ENCODE assay signal across 8 cellular contexts in the genomic region with DNA sequence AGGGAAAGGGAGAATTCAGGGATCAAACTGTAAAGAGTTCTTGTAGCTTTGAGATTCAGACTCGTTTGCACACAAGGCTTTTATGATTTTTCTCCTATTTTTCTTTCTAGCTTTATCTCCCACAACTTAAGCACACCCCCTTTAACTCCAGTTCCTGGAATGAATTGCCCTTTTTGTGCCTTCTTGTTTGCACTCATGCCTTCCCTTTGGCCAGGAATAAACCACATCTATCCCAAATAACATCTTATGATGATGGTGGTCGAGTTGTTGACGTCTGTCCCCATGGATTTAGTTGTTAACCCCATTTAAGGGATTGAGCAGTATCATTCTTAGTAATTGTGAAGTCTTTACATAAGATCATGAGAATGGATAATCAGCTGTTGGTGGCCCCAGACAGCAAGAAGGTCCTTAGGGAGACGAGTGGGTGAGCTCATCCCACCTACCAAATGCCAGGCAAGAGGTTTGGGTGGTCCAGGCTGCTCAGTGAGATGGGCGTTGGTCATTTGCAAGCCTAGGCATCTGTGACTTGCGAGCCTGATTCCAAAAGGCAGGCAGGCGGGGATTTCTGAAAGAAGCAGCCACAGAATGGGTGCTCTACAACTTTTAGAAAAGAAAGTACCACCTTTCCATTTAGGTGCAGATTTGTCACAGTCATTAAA. TPM values are rescaled to one million over a fixed set of nuclear protein-coding genes. Genes with fewer than 3 reads are reported as not detected.
DNase-seq lines count a peak whose midpoint lies in the region; ATAC-seq and TF ChIP-seq lines count a peak whose summit lies in the region.

No MANE protein-coding gene starts in this region.

- WGBS in GM23248 (ENCODE audit: low coverage in 1 of 2, low lambda C conversion rate in 2 of 2, missing lambda C conversion rate in 2 of 2), 2 experiments, result 22 to 35% methylated on average over 7 of the region's 7 CpGs
- 60% methylated on average over 7 of the region's 7 CpGs for WGBS in smooth muscle cell (ENCODE audit: low lambda C conversion rate)

- in situ Hi-C loops in GM23248 (cut with MboI), result no loop called here

- no peak for TF ChIP-seq CTCF in smooth muscle cell (IDR thresholded peaks at IDR 0.05; ENCODE audit: borderline replicate concordance, insufficient read depth, poor library complexity, severe bottlenecking)

- H4K20me1 ChIP-seq in GM23248 (ENCODE audit: insufficient read depth), result peaks cover 4% of the 10 kb centered on the region; the same call in 1 of the 2 replicates
- peaks cover 63% of the 10 kb centered on the region for H4K20me1 ChIP-seq in smooth muscle cell (ENCODE audit: low read depth)

- no peaks in the 10 kb centered on the region for H3K9me2 ChIP-seq in GM23248 (ENCODE audit: insufficient read depth)

- H3K4me1 Mint-ChIP-seq in T-helper 17 cell, result peaks cover 42% of the 10 kb centered on the region

- H3K27me3 ChIP-seq in GM23248 (replicated peaks; ENCODE audit: insufficient read depth) (no peaks in the 10 kb centered on the region), smooth muscle cell (ENCODE audit: low read depth) (no peaks in the 10 kb centered on the region)

- H3K4me3 ChIP-seq in GM23248 (peak overlapping the region; percentile 92), smooth muscle cell (peak overlapping the region; percentile 88)

- no peaks in the 10 kb centered on the region for H3K27me3 Mint-ChIP-seq in T-helper 17 cell

- H3F3A ChIP-seq in GM23248 (ENCODE audit: insufficient read depth) (peaks cover 22% of the 10 kb centered on the region), smooth muscle cell (ENCODE audit: low read depth) (no peaks in the 10 kb centered on the region)

- peak overlapping the region; percentile 86 for H3K4me2 ChIP-seq in GM23248 (ENCODE audit: unreplicated experiment)
- H3K4me2 ChIP-seq in smooth muscle cell, result peak overlapping the region; percentile 89

- H3K79me2 ChIP-seq in GM23248 (ENCODE audit: insufficient read depth) (peaks cover 66% of the 10 kb centered on the region), smooth muscle cell (ENCODE audit: low read depth) (peaks cover 66% of the 10 kb centered on the region)

- ATAC-seq in T-helper 17 cell, result no peak
- ATAC-seq in GM21526 (IDR thresholded peaks at IDR 0.05; ENCODE audit: low FRiP score, unreplicated experiment), result no peak

- H3K27ac ChIP-seq in GM23248 (peak overlapping the region; percentile 73), smooth muscle cell (ENCODE audit: low read depth) (no peak overlapping the region)

- peaks cover 2% of the 10 kb centered on the region for H3K36me3 Mint-ChIP-seq in T-helper 17 cell (ENCODE audit: low read depth)

- H3K4me1 ChIP-seq in GM23248 (ENCODE audit: insufficient read depth) (peaks cover 28% of the 10 kb centered on the region), smooth muscle cell (ENCODE audit: low read depth) (peaks cover 33% of the 10 kb centered on the region)

- peak overlapping the region; percentile 87 for H3K9ac ChIP-seq in GM23248
- no peak overlapping the region for H3K9ac ChIP-seq in smooth muscle cell (ENCODE audit: low read depth)

- peak overlapping the region; percentile 31 for H2AFZ ChIP-seq in GM23248
- no peak overlapping the region for H2AFZ ChIP-seq in smooth muscle cell (ENCODE audit: low read depth)

- H3K4me3 Mint-ChIP-seq in T-helper 17 cell, result peak overlapping the region; percentile 93

- no peak overlapping the region for H3K27ac Mint-ChIP-seq in T-helper 17 cell

- H3K9me3 ChIP-seq in GM23248 (ENCODE audit: low read depth) (no peaks in the 10 kb centered on the region), T-helper 17 cell (ENCODE audit: control insufficient read depth, low read length, poor library complexity, severe bottlenecking) (no peaks in the 10 kb centered on the region), smooth muscle cell (replicated peaks; ENCODE audit: low read depth) (no peaks in the 10 kb centered on the region)

- DNase-seq in GM23248 (peak; percentile 36), T-helper 17 cell (no peak), foreskin melanocyte (peak; percentile 56), smooth muscle cell (lab: John Stamatoyannopoulos, UW; ENCODE audit: unreplicated experiment) (no peak), NCI-H2107 (lab: John Stamatoyannopoulos, UW) (no peak), NOMO-1 (lab: John Stamatoyannopoulos, UW; ENCODE audit: unreplicated experiment in 2 of 2) (no peak), NCI-H345 treated with DMSO at 0.1 percent for 48 hours (lab: John Stamatoyannopoulos, UW; ENCODE audit: unreplicated experiment) (no peak)

- H3K36me3 ChIP-seq in GM23248 (ENCODE audit: low read depth) (peaks cover 12% of the 10 kb centered on the region; the same call in 1 of the 2 replicates), smooth muscle cell (ENCODE audit: low read depth) (peaks cover 3% of the 10 kb centered on the region)

RNA-seq across cellular contexts. Expression of a gene that starts 2.3 kb away (rescaled TPM):
- 63.1 and 64.9 TPM in 2 replicates for total RNA-seq in GM23248 (2014; rRNA removed; shearing (Covaris generic))
- polyA plus RNA-seq in GM23248 (2016; fragmentation: Nextera tagmentation; extraction: Ambion mirVana), result 16.8 and 17.0 TPM in 2 replicates
- total RNA-seq in T-helper 17 cell, result 10 to 100 TPM; 34.0 to 45.3 TPM
- 20.0 and 27.0 TPM in 2 replicates for total RNA-seq in smooth muscle cell
- polyA plus RNA-seq in smooth muscle cell, result 29.6 and 33.8 TPM in 2 replicates

RNA-seq across cellular contexts. Expression of a gene that starts 16.7 kb away (rescaled TPM):
- 0.43 and 0.51 TPM in 2 replicates for total RNA-seq in GM23248 (2014; rRNA removed; shearing (Covaris generic))
- polyA plus RNA-seq in GM23248 (2016; fragmentation: Nextera tagmentation; extraction: Ambion mirVana) (0.20 and 0.24 TPM in 2 replicates), smooth muscle cell (0.21 TPM in 1 of 2 replicates, not detected in the other)
- total RNA-seq in T-helper 17 cell (1 to 10 TPM in 1 of 2 donors, under 1 TPM in 1; 0.45 to 1.7 TPM), smooth muscle cell (0.90 and 0.99 TPM in 2 replicates)

Comparison
In these comparisons a context has a peak if more than half of its experiments do, and no peak if none do; other contexts are left out.
1. DNase-seq: peak in GM23248 (single experiment) and foreskin melanocyte (single experiment); none in T-helper 17 cell (0 of 3), smooth muscle cell (single experiment), NCI-H2107 (single experiment), NOMO-1 (0 of 2) and NCI-H345 treated with DMSO at 0.1 percent for 48 hours (single experiment).